31 cellular contexts compared by ENCODE assay signal in the genomic region with DNA sequence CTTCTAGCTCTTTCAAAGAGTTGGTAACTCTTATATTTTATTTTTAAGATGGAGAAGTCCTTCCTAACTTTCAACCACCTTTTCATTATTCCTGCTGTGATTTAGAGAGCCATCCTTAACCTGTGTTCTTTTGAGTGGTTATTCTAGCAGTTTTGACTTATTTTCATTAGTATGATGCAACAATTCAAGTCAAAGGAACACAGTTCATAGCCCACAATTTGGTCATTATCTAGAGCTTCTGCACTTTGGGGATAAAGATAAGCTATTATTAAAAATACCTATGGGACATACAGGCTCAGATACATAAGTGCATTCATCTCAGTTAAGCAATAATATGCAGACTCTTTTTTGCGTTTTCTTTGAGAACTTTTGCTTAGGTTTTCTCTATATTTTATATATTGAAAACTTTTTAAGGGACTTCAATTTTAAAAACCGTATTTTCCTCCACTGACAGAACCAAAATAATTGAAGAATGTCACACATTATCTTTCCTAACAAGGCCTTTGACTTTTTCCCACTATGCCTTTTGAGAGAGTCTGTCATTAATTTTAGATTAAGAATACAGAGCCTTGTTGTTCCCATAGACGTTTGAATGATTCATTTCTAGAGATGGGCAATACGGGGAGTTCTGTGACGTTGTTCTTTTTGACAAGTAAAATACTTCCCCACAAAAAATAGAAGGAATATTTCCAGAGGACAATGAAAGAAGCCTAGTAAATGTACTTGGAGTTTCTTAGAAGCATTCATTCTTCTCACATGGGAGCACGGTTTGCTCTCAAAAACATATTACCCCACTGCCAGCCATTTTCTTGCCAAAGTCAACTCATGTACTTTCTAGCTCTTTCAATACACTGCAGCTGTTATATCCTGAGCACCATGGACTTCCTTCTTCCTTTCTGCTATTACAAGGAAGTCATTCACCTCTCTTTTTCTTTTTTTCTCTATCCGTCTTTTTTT. TPM values are rescaled to one million over a fixed set of nuclear protein-coding genes. Genes with fewer than 3 reads are reported as not detected.
DNase-seq lines count a peak whose midpoint lies in the region; ATAC-seq and TF ChIP-seq lines count a peak whose summit lies in the region.
"Had no signal": no experiment of that assay in that cellular context is flagged by ENCODE, and none has a peak within 500 bp of the region (broad histone marks: within the 10 kb centered on the region; RNA-seq: fewer than 3 reads in every experiment).

No MANE protein-coding gene starts in this region.

- H3K27me3 Mint-ChIP-seq in GM23338 (ENCODE audit: insufficient read depth, low read depth, poor library complexity): no peaks in the 10 kb centered on the region
- no peaks in the 10 kb centered on the region for H3K27me3 Mint-ChIP-seq in chondrocyte (ENCODE audit: low read depth)
- no peaks in the 10 kb centered on the region for H3K27me3 Mint-ChIP-seq in osteocyte (ENCODE audit: unreplicated experiment)

- TF ChIP-seq CTCF in GM23338 (conservative IDR thresholded peaks at IDR 0.05; ENCODE audit: low read depth in 2 of 2) (no peak), chondrocyte (IDR thresholded peaks at IDR 0.05) (no peak), osteocyte (IDR thresholded peaks at IDR 0.05) (no peak)

- H3F3A ChIP-seq in GM23338 (replicated peaks; ENCODE audit: low read depth): no peaks in the 10 kb centered on the region

- H3K9me3 Mint-ChIP-seq in GM23338 (no peaks in the 10 kb centered on the region), chondrocyte (ENCODE audit: low read depth) (peaks cover 2% of the 10 kb centered on the region), osteocyte (ENCODE audit: unreplicated experiment) (no peaks in the 10 kb centered on the region)
- H3K9me3 Mint-ChIP-seq: activated CD4-positive, alpha-beta memory T cell treated with anti-CD3 and anti-CD28 coated beads for 36 hours; CD4-positive, alpha-beta memory T cell; effector memory CD8-positive, alpha-beta T cell had no signal

- H3K4me3 Mint-ChIP-seq in GM23338: no peak overlapping the region
- no peak overlapping the region for H3K4me3 Mint-ChIP-seq in chondrocyte (ENCODE audit: unreplicated experiment)
- no peak overlapping the region for H3K4me3 Mint-ChIP-seq in osteocyte (ENCODE audit: unreplicated experiment)
- H3K4me3 Mint-ChIP-seq: activated CD4-positive, alpha-beta memory T cell treated with anti-CD3 and anti-CD28 coated beads for 36 hours; CD4-positive, alpha-beta memory T cell; effector memory CD8-positive, alpha-beta T cell; IgD-negative memory B cell; neural crest cell; T-helper 17 cell had no signal

- intact Hi-C loops in Right ventricle myocardium superior (cut with DNase I): no loop called here

- H3K27ac Mint-ChIP-seq in GM23338 (no peak overlapping the region), chondrocyte (ENCODE audit: unreplicated experiment) (peak overlapping the region; percentile 29), osteocyte (ENCODE audit: unreplicated experiment) (no peak overlapping the region)
- H3K27ac Mint-ChIP-seq: activated CD4-positive, alpha-beta memory T cell treated with anti-CD3 and anti-CD28 coated beads for 36 hours; CD4-positive, alpha-beta memory T cell; effector memory CD8-positive, alpha-beta T cell; IgD-negative memory B cell; progenitor cell of endocrine pancreas; T-helper 17 cell had no signal

- no peak for DNase-seq in GM23338 (ENCODE audit: low spot score)
- DNase-seq in chondrocyte (ENCODE audit: low spot score): no peak
- DNase-seq in Right ventricle myocardium superior: no peak
- peak; percentile 47 for DNase-seq in pons (ENCODE audit: low spot score)
- DNase-seq in SIG-M5 (lab: John Stamatoyannopoulos, UW): no peak
- no peak for DNase-seq in osteocyte (ENCODE audit: extremely low spot score, unreplicated experiment)
- no peak for DNase-seq in SW 1271 (lab: John Stamatoyannopoulos, UW)
- DNase-seq: activated CD4-positive, alpha-beta memory T cell treated with anti-CD3 and anti-CD28 coated beads for 36 hours; activated CD8-positive, alpha-beta memory T cell treated with anti-CD3 and anti-CD28 coated beads, Interleukin-2, amount 50 U/mL, for 48 hours; activated naive CD4-positive, alpha-beta T cell treated with anti-CD3 and anti-CD28 coated beads, Interleukin-2, amount 50 U/mL, for 16 hours; AML-193; CD4-positive, alpha-beta memory T cell; cortex of kidney; effector memory CD8-positive, alpha-beta T cell; esophagus squamous epithelium; glutamatergic neuron; GOT3; kidney; NCI-H1105 treated with DMSO at 0.1 percent for 48 hours; NCI-H1930; NCI-H226; Peyer's patch; stimulated activated naive CD8-positive, alpha-beta T cell treated with anti-CD3 and anti-CD28 coated beads, Interleukin-15, Interleukin-2, amounts not matched to agents 100 U/mL and 50 U/mL, for 24 hours; T-helper 17 cell; transverse colon had no signal

- no peak overlapping the region for H3K4me3 ChIP-seq in GM23338
- H3K4me3 ChIP-seq: esophagus squamous epithelium, Peyer's patch, SJSA1, transverse colon had no signal

- H3K4me1 Mint-ChIP-seq in GM23338 (peaks cover 4% of the 10 kb centered on the region; the same call in 2 of the 3 replicates), chondrocyte (ENCODE audit: low read depth) (peaks cover 34% of the 10 kb centered on the region), osteocyte (ENCODE audit: unreplicated experiment) (peaks cover 14% of the 10 kb centered on the region)
- H3K4me1 Mint-ChIP-seq: CD4-positive, alpha-beta memory T cell; T-helper 17 cell had no signal

- H3K36me3 Mint-ChIP-seq in GM23338 (ENCODE audit: low read depth) (no peaks in the 10 kb centered on the region), chondrocyte (ENCODE audit: low read depth) (no peaks in the 10 kb centered on the region), osteocyte (ENCODE audit: unreplicated experiment) (no peaks in the 10 kb centered on the region)
- H3K36me3 Mint-ChIP-seq: activated CD4-positive, alpha-beta memory T cell treated with anti-CD3 and anti-CD28 coated beads for 36 hours; CD4-positive, alpha-beta memory T cell; IgD-negative memory B cell had no signal

- peak overlapping the region; percentile 75; the same call in 1 of the 2 replicates for H2AFZ ChIP-seq in GM23338

- no peaks in the 10 kb centered on the region for H3K79me2 ChIP-seq in GM23338 (replicated peaks; ENCODE audit: insufficient read depth)

- no peak overlapping the region for H3K4me2 ChIP-seq in GM23338

- H3K4me1 ChIP-seq in GM23338 (ENCODE audit: insufficient read depth): no peaks in the 10 kb centered on the region
- H3K4me1 ChIP-seq: esophagus squamous epithelium, Peyer's patch, transverse colon had no signal

- H3K9me2 ChIP-seq in GM23338 (ENCODE audit: insufficient read depth): 0 out of 2 replicates have a peak, but pooled peaks cover 3% of the 10 kb centered on the region

- H3K27ac ChIP-seq in GM23338 (ENCODE audit: low read depth): no peak overlapping the region
- H3K27ac ChIP-seq: esophagus squamous epithelium, Peyer's patch, SJSA1, transverse colon had no signal

- no peaks in the 10 kb centered on the region for H4K20me1 ChIP-seq in GM23338 (replicated peaks; ENCODE audit: insufficient read depth)

- no peak for ATAC-seq in GM23338
- ATAC-seq in Right ventricle myocardium superior (ENCODE audit: poor library complexity): peak; percentile 90
- no peak for ATAC-seq in HG03565 (IDR thresholded peaks at IDR 0.05; ENCODE audit: unreplicated experiment)
- ATAC-seq: activated CD4-positive, CD25-positive, alpha-beta regulatory T cell treated with anti-CD3 and anti-CD28 coated beads, Interleukin-2, amount 50 U/mL, for 24 hours; effector memory CD8-positive, alpha-beta T cell; stimulated activated naive CD8-positive, alpha-beta T cell treated with anti-CD3 and anti-CD28 coated beads, Interleukin-15, Interleukin-2, amounts not matched to agents 100 U/mL and 50 U/mL, for 24 hours; T-helper 17 cell had no signal

- no peaks in the 10 kb centered on the region for H3K27me3 ChIP-seq in GM23338 (ENCODE audit: insufficient read depth)
- H3K27me3 ChIP-seq: esophagus squamous epithelium, Peyer's patch, SJSA1, transverse colon had no signal

- H3K36me3 ChIP-seq in GM23338 (ENCODE audit: insufficient read depth): no peaks in the 10 kb centered on the region
- H3K36me3 ChIP-seq: esophagus squamous epithelium, Peyer's patch, SJSA1, transverse colon had no signal

TF ChIP-seq in GM23338, 12 proteins besides CTCF, POLR2A, EP300 and RAD21:
- TF ChIP-seq, protein P1, sequence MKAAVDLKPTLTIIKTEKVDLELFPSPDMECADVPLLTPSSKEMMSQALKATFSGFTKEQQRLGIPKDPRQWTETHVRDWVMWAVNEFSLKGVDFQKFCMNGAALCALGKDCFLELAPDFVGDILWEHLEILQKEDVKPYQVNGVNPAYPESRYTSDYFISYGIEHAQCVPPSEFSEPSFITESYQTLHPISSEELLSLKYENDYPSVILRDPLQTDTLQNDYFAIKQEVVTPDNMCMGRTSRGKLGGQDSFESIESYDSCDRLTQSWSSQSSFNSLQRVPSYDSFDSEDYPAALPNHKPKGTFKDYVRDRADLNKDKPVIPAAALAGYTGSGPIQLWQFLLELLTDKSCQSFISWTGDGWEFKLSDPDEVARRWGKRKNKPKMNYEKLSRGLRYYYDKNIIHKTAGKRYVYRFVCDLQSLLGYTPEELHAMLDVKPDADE (IDR thresholded peaks at IDR 0.05): no peak

RNA-seq across cellular contexts. Expression of a gene that starts 42.9 kb away (rescaled TPM):
- total RNA-seq in GM23338 (2014; rRNA removed; shearing (Covaris generic)): 0.69 TPM in 1 of 2 replicates, not detected in the other
- polyA plus RNA-seq in GM23338 (2016; fragmentation: Nextera tagmentation; extraction: Ambion mirVana): 0.19 and 0.23 TPM in 2 replicates
- total RNA-seq in chondrocyte (3.0 to 3.7 TPM (median 3.0 TPM) in 3 replicates), Right ventricle myocardium superior (53.1 TPM), osteocyte (2.1 and 3.3 TPM in 2 replicates)
- total RNA-seq: progenitor cell of endocrine pancreas had no signal

Comparison
In these comparisons a context has a peak if more than half of its experiments do, and no peak if none do; other contexts are left out.
1. RNA of a gene that starts 42.9 kb away (total RNA-seq): 53.1 TPM in Right ventricle myocardium superior (single experiment); 3.0 to 3.7 TPM in chondrocyte, 2.1 to 3.3 TPM in osteocyte and 0.69 TPM in GM23338; every median in the first group is over 10 times any median in the second.